ENCODE assay signal across 1 cellular context in the genomic region with DNA sequence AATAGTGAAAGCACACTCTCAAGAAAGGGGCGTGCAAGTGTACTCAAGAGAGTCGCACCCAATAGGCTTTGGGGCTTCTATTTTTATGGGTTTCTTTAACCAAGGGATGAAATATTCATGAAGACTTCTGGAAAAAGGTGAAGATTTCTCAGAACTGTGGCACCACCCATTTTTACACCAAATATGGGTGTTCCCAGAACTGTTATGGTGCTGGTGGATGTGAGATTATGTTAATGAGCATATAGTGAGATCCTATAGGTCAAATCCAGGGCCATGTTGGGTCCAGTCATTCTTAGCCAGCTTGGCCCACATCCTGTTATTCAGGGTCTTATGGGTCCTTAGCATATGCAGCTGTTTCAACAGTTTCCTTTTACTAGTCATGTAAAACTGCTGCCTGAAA.
TF ChIP-seq lines count a peak whose summit lies in the region.

No MANE protein-coding gene starts in this region.

TF ChIP-seq in HepG2, 621 proteins besides CTCF, POLR2A, EP300 and RAD21:
- TF ChIP-seq GPN1 (CRISPR knock-in tag; IDR thresholded peaks at IDR 0.05; ENCODE audit: borderline replicate concordance) (no peak), PCBP2 (optimal IDR thresholded peaks at IDR 0.05; ENCODE audit: low read depth, low read length, poor library complexity, severe bottlenecking) (no peak), CC2D1A (CRISPR knock-in tag; IDR thresholded peaks at IDR 0.05) (no peak), KLF6 (CRISPR knock-in tag; IDR thresholded peaks at IDR 0.05) (no peak), TBX2 (CRISPR knock-in tag; IDR thresholded peaks at IDR 0.05; ENCODE audit: borderline replicate concordance) (no peak), HDAC6 (IDR thresholded peaks at IDR 0.05; ENCODE audit: low read depth, low read length) (no peak), CBX2 (IDR thresholded peaks at IDR 0.05; ENCODE audit: low read depth, low read length) (no peak), CBX2 (CRISPR knock-in tag; IDR thresholded peaks at IDR 0.05; ENCODE audit: low read depth) (no peak), FOXJ3 (CRISPR knock-in tag; IDR thresholded peaks at IDR 0.05; ENCODE audit: borderline replicate concordance) (no peak), ZSCAN9 (CRISPR knock-in tag; IDR thresholded peaks at IDR 0.05; ENCODE audit: borderline replicate concordance) (no peak), ZNF556 (CRISPR knock-in tag; IDR thresholded peaks at IDR 0.05; ENCODE audit: borderline replicate concordance) (no peak), ZNF619 (CRISPR knock-in tag; IDR thresholded peaks at IDR 0.05) (no peak)
- TF ChIP-seq, protein P1, sequence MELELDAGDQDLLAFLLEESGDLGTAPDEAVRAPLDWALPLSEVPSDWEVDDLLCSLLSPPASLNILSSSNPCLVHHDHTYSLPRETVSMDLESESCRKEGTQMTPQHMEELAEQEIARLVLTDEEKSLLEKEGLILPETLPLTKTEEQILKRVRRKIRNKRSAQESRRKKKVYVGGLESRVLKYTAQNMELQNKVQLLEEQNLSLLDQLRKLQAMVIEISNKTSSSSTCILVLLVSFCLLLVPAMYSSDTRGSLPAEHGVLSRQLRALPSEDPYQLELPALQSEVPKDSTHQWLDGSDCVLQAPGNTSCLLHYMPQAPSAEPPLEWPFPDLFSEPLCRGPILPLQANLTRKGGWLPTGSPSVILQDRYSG (CRISPR knock-in tag; IDR thresholded peaks at IDR 0.05), result no peak
- TF ChIP-seq, protein P2, sequence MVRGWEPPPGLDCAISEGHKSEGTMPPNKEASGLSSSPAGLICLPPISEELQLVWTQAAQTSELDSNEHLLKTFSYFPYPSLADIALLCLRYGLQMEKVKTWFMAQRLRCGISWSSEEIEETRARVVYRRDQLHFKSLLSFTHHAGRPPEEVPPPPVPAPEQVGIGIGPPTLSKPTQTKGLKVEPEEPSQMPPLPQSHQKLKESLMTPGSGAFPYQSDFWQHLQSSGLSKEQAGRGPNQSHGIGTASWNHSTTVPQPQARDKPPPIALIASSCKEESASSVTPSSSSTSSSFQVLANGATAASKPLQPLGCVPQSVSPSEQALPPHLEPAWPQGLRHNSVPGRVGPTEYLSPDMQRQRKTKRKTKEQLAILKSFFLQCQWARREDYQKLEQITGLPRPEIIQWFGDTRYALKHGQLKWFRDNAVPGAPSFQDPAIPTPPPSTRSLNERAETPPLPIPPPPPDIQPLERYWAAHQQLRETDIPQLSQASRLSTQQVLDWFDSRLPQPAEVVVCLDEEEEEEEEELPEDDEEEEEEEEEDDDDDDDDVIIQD (CRISPR knock-in tag; IDR thresholded peaks at IDR 0.05; ENCODE audit: low read depth), result no peak
- TF ChIP-seq, protein P3, sequence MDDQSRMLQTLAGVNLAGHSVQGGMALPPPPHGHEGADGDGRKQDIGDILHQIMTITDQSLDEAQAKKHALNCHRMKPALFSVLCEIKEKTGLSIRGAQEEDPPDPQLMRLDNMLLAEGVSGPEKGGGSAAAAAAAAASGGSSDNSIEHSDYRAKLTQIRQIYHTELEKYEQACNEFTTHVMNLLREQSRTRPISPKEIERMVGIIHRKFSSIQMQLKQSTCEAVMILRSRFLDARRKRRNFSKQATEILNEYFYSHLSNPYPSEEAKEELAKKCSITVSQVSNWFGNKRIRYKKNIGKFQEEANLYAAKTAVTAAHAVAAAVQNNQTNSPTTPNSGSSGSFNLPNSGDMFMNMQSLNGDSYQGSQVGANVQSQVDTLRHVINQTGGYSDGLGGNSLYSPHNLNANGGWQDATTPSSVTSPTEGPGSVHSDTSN (CRISPR knock-in tag; IDR thresholded peaks at IDR 0.05; ENCODE audit: borderline replicate concordance), result no peak
- TF ChIP-seq, protein P4, sequence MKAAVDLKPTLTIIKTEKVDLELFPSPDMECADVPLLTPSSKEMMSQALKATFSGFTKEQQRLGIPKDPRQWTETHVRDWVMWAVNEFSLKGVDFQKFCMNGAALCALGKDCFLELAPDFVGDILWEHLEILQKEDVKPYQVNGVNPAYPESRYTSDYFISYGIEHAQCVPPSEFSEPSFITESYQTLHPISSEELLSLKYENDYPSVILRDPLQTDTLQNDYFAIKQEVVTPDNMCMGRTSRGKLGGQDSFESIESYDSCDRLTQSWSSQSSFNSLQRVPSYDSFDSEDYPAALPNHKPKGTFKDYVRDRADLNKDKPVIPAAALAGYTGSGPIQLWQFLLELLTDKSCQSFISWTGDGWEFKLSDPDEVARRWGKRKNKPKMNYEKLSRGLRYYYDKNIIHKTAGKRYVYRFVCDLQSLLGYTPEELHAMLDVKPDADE (CRISPR knock-in tag; IDR thresholded peaks at IDR 0.05), result no peak
